9 cellular contexts compared by ENCODE assay signal in the genomic region with DNA sequence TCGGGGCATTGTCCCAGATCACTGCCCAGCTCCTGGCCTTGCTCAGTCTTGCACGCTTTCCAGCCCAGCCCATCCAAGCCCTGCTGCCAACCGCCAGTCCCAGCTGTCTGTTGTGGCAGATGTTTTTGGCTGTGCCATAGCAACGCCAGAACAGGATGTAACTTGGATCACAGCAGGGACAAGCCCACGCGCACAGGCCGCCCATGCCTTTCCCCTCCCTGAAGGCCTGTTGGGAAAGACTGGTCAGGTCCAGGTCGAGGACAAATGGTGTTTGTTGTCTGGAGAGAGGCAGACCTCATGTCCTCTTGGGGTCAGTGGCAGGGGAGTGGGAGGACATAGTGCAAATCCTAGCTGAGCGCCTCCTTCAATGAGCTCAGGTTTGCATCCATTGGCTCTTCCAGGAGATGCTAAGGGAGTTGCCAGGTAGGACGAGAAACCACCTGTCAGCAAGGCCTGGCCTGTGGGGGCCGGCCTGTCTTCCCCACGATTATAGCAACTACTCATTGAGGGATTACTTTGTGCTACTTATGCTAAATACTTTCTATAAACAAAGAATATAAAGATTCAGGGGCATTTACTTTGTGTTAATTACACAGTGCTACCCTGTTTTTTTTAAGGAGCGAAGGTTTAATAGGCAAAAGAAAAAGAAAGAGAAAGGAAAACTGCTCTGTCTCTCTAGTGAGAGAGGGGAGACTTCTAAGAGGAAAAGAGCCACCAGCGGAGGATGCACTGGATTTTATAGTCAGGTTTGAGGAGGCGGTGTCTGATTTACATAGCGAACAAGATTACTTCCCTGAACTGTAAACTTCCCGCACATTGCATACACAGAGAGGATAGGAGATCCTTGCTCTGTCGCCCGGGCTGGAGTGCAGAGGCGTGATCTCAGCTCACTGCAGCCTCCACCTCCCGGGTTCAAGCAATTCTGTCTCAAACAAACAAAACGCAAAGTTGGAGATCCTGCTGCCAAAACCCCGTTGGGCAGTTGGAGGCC. TPM values are rescaled to one million over a fixed set of nuclear protein-coding genes. Genes with fewer than 3 reads are reported as not detected.
A peak's percentile ranks its signal among the peaks of the same experiment; 100 is the strongest.
DNase-seq lines count a peak whose midpoint lies in the region; ATAC-seq and TF ChIP-seq lines count a peak whose summit lies in the region.
"Had no signal": no experiment of that assay in that cellular context is flagged by ENCODE, and none has a peak within 500 bp of the region (broad histone marks: within the 10 kb centered on the region; RNA-seq: fewer than 3 reads in every experiment).

No MANE protein-coding gene starts in this region.

- H3K36me3 ChIP-seq in mammary epithelial cell (ENCODE audit: insufficient read depth, low read length), result no peaks in the 10 kb centered on the region
- H3K36me3 ChIP-seq in kidney epithelial cell (ENCODE audit: control insufficient read depth, insufficient read depth, low read length), result no peaks in the 10 kb centered on the region

- CTCF ChIA-PET in mammary epithelial cell (lab: Charles Lee; ENCODE audit: low non-redundant PET), result no interaction called here

- no peaks in the 10 kb centered on the region for H3K4me1 Mint-ChIP-seq in activated T-helper 17 cell treated with anti-CD3 and anti-CD28 coated beads, Interleukin-2, amount 50 U/mL, for 72 hours

- H3K4me3 ChIP-seq in mammary epithelial cell (replicated peaks in 1 of 3; ENCODE audit: insufficient read depth in 1 of 3, low read depth in 2 of 3, low read length in 3 of 3), result no peak overlapping the region
- H3K4me3 ChIP-seq in kidney epithelial cell (ENCODE audit: low read depth, low read length), result no peak overlapping the region

- H3K27me3 Mint-ChIP-seq in activated T-helper 17 cell treated with anti-CD3 and anti-CD28 coated beads, Interleukin-2, amount 50 U/mL, for 72 hours, result peaks cover 6% of the 10 kb centered on the region
- H3K27me3 Mint-ChIP-seq: activated naive CD4-positive, alpha-beta T cell treated with anti-CD3 and anti-CD28 coated beads, Interleukin-2, amount 50 U/mL, for 24 hours had no signal

- peaks cover 20% of the 10 kb centered on the region for H3K4me1 ChIP-seq in mammary epithelial cell (ENCODE audit: insufficient read depth, low read length)

- peak; percentile 83 for DNase-seq in COR-L47 (lab: John Stamatoyannopoulos, UW)
- peak; percentile 30 for DNase-seq in NCI-H2081 treated with DMSO at 0.1 percent for 48 hours (lab: John Stamatoyannopoulos, UW)
- DNase-seq in mammary epithelial cell, result peak; percentile 91
- DNase-seq in kidney epithelial cell (ENCODE audit: low read depth), result peak; percentile 74
- DNase-seq in substantia nigra (lab: John Stamatoyannopoulos, UW), result peak in 37 of 49 donors; percentile 1 to 79 (median 34)

- H3K27ac Mint-ChIP-seq in activated T-helper 17 cell treated with anti-CD3 and anti-CD28 coated beads, Interleukin-2, amount 50 U/mL, for 72 hours, result no peak overlapping the region
- H3K27ac Mint-ChIP-seq: activated naive CD4-positive, alpha-beta T cell treated with anti-CD3 and anti-CD28 coated beads, Interleukin-2, amount 50 U/mL, for 24 hours had no signal

- no peaks in the 10 kb centered on the region for H4K20me1 ChIP-seq in mammary epithelial cell (ENCODE audit: insufficient read depth, low read length)

- H3K9ac ChIP-seq in mammary epithelial cell (ENCODE audit: insufficient read depth, low read length), result peak overlapping the region; percentile 18

- TSS peak; percentile 23 for BruUV-seq in mammary epithelial cell (replicated peaks; lab: Mats Ljungman, UMichigan)

- no peaks in the 10 kb centered on the region for H3K79me2 ChIP-seq in mammary epithelial cell (ENCODE audit: insufficient read depth, low read length)

- H3K36me3 Mint-ChIP-seq in activated T-helper 17 cell treated with anti-CD3 and anti-CD28 coated beads, Interleukin-2, amount 50 U/mL, for 72 hours (ENCODE audit: low read depth), result no peaks in the 10 kb centered on the region
- H3K36me3 Mint-ChIP-seq: activated naive CD4-positive, alpha-beta T cell treated with anti-CD3 and anti-CD28 coated beads, Interleukin-2, amount 50 U/mL, for 24 hours had no signal

- H3K27me3 ChIP-seq in mammary epithelial cell (ENCODE audit: insufficient read depth, low read length) (no peaks in the 10 kb centered on the region), kidney epithelial cell (ENCODE audit: control insufficient read depth, insufficient read depth, low read length) (no peaks in the 10 kb centered on the region)

- no peaks in the 10 kb centered on the region for H3K9me3 Mint-ChIP-seq in activated T-helper 17 cell treated with anti-CD3 and anti-CD28 coated beads, Interleukin-2, amount 50 U/mL, for 72 hours
- H3K9me3 Mint-ChIP-seq: activated naive CD4-positive, alpha-beta T cell treated with anti-CD3 and anti-CD28 coated beads, Interleukin-2, amount 50 U/mL, for 24 hours had no signal

- H3K4me2 ChIP-seq in mammary epithelial cell (ENCODE audit: insufficient read depth, low read depth, low read length), result peak overlapping the region; percentile 31

- H3K27ac ChIP-seq in mammary epithelial cell (ENCODE audit: insufficient read depth, low read depth, low read length), result peak overlapping the region; percentile 59
- H3K27ac ChIP-seq in substantia nigra (ENCODE audit: low read depth, low read length, poor library complexity, severe bottlenecking), result no peak overlapping the region

- no peaks in the 10 kb centered on the region for H3K9me3 ChIP-seq in mammary epithelial cell (replicated peaks; ENCODE audit: insufficient read depth, low read length)

- ATAC-seq in HG02642 (IDR thresholded peaks at IDR 0.05; ENCODE audit: poor library complexity, unreplicated experiment), result no peak
- no peak for ATAC-seq in activated T-helper 17 cell treated with anti-CD3 and anti-CD28 coated beads, Interleukin-2, amount 50 U/mL, for 72 hours (replicated peaks)
- no peak for ATAC-seq in HG03135 (IDR thresholded peaks at IDR 0.05; ENCODE audit: unreplicated experiment)

- no peak overlapping the region for H3K4me3 Mint-ChIP-seq in activated T-helper 17 cell treated with anti-CD3 and anti-CD28 coated beads, Interleukin-2, amount 50 U/mL, for 72 hours
- H3K4me3 Mint-ChIP-seq: activated naive CD4-positive, alpha-beta T cell treated with anti-CD3 and anti-CD28 coated beads, Interleukin-2, amount 50 U/mL, for 24 hours had no signal

- in situ Hi-C loops in mammary epithelial cell (cut with MboI; ENCODE audit: low sequenced_read_pairs in 2 of 2), result no loop called here

- WGBS in mammary epithelial cell (ENCODE audit: low coverage, missing lambda C conversion rate), result 24% methylated on average over 22 of the region's 23 CpGs

- TF ChIP-seq CTCF in mammary epithelial cell (conservative IDR thresholded peaks at IDR 0.05 in 1 of 2, IDR thresholded peaks at IDR 0.05 in 1 of 2; ENCODE audit: extremely low read depth in 1 of 2, insufficient read depth in 1 of 2, low read depth in 1 of 2, low read length in 2 of 2), result no peak
- no peak for TF ChIP-seq CTCF in kidney epithelial cell (IDR thresholded peaks at IDR 0.05; ENCODE audit: insufficient read depth, low read length, poor library complexity, severe bottlenecking)

- peak overlapping the region; percentile 55 for H2AFZ ChIP-seq in mammary epithelial cell (ENCODE audit: low read depth, low read length)

- dilution Hi-C loops in mammary epithelial cell (cut with HindIII; ENCODE audit: low sequenced_read_pairs), result no loop called here

- intact Hi-C loops in mammary epithelial cell (cut with micrococcal nuclease), result loop anchor here (1.0 to 2.0 kb wide), 3 partner anchors 43 to 110 kb away; partner anchors contain the start of gene CORO1C

RNA-seq across cellular contexts. Expression of gene CORO1C, which starts 42.8 kb away (rescaled TPM):
- total RNA-seq in mammary epithelial cell (100 to 1,000 TPM; 173 to 245 TPM), kidney epithelial cell (164 TPM in 2 replicates)
- 188 TPM for polyA plus RNA-seq in mammary epithelial cell
- 790 TPM for polyA minus RNA-seq in mammary epithelial cell
- 100 to 1,000 TPM in 1 of 2 donors, 10 to 100 TPM in 1; 81.9 to 101 TPM for total RNA-seq in activated T-helper 17 cell treated with anti-CD3 and anti-CD28 coated beads, Interleukin-2, amount 50 U/mL, for 72 hours

Comparison
In these comparisons a context has a peak if more than half of its experiments do, and no peak if none do; other contexts are left out.
1. DNase-seq: peak in every context shown above with its lines; median percentile 91 in mammary epithelial cell; 83 in COR-L47; 74 in kidney epithelial cell; 34 in substantia nigra; 30 in NCI-H2081 treated with DMSO at 0.1 percent for 48 hours.